17 cellular contexts compared by ENCODE assay signal in the genomic region with DNA sequence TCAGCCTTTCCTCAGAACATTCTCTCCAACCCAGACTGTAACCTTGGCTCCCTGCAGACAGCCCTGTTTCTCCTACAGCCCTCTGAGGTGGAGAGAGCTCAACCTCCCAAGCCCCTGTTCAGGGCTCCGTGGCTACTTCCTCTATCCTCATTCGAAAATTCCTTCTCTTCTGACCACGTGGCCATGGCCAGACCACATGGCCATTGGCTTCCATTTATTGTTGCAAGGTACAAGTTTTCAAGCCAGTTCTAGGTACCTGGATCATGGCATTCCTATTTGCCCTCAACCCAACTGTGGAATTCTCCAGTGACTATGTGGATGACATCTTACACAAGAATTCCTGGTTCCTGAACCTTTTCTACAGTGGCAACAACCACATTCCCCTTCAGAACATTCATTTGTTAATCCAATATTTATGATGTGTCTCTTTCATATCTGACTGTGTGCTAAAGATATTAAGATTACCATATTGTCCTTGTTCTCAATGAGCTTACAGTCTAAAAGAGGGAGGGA.
"Had no signal": no experiment of that assay in that cellular context is flagged by ENCODE, and none has a peak within 500 bp of the region (broad histone marks: within the 10 kb centered on the region; RNA-seq: fewer than 3 reads in every experiment).

No MANE protein-coding gene starts in this region.

- ATAC-seq: natural killer cell treated with Interleukin-12 subunit alpha and Interleukin-12 subunit beta and Interleukin-15 and Interleukin-18, amount 100 ng/mL, for 72 hours; right lobe of liver; upper lobe of right lung had no signal

- H3K4me3 ChIP-seq: right lobe of liver, upper lobe of right lung had no signal

- H3K9me3 ChIP-seq: right lobe of liver, upper lobe of right lung had no signal

- H3K27ac Mint-ChIP-seq: progenitor cell of endocrine pancreas had no signal

- H3K4me3 Mint-ChIP-seq: natural killer cell treated with Interleukin-12 subunit alpha and Interleukin-12 subunit beta and Interleukin-15 and Interleukin-18, amount 100 ng/mL, for 72 hours had no signal

- H3K9me3 Mint-ChIP-seq: natural killer cell treated with Interleukin-12 subunit alpha and Interleukin-12 subunit beta and Interleukin-15 and Interleukin-18, amount 100 ng/mL, for 72 hours had no signal

- H3K36me3 ChIP-seq: right lobe of liver, upper lobe of right lung had no signal

- H3K27me3 ChIP-seq: right lobe of liver, upper lobe of right lung had no signal

- H3K27me3 Mint-ChIP-seq: natural killer cell treated with Interleukin-12 subunit alpha and Interleukin-12 subunit beta and Interleukin-15 and Interleukin-18, amount 100 ng/mL, for 72 hours; progenitor cell of endocrine pancreas had no signal

- H3K27ac ChIP-seq: right lobe of liver, upper lobe of right lung, VCaP had no signal

- DNase-seq: activated CD4-positive, alpha-beta T cell treated with anti-CD3 and anti-CD28 coated beads for 1 hour; activated CD4-positive, alpha-beta T cell treated with anti-CD3 and anti-CD28 coated beads, Interleukin-2, amount 50 U/mL, for 48 hours; activated effector memory CD4-positive, alpha-beta T cell treated with Interleukin-2 at 50 U/mL for 16 hours; activated naive CD4-positive, alpha-beta T cell treated with anti-CD3 and anti-CD28 coated beads, Interleukin-2, amount 50 U/mL, for 16 hours; caudate nucleus; effector CD8-positive, alpha-beta T cell; foreskin melanocyte; mesenchymal stem cell; nucleus accumbens; right lobe of liver; stimulated activated CD4-positive, alpha-beta T cell treated with anti-CD3 and anti-CD28 coated beads, Interleukin-1b, Interleukin-23, amount 100 ng/mL, for 48 hours; substantia nigra; T-helper 9 cell; upper lobe of right lung had no signal

- H3K4me1 ChIP-seq: right lobe of liver had no signal
